Comparison of ENCODE assay signal across 2 cellular contexts in the genomic region with DNA sequence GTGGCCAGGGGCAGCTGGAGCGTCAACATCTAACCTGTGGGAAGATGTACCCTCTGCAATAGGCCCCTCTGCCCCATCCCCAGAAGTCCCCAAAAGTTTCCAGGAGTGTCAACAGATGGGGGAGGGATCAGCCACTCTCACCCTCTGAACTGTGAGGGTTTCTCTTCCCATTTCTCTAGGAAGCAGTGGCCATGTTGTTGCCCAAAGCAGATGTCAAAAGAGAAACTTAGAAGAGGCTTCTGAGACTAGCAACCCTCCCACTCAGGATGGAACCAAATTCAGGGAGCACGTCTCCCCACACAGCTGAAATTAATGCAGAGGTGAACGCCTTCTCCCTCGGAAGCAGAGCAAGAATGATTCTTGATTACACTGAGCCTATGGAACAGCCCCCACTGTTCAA.
TF ChIP-seq lines count a peak whose summit lies in the region.

No MANE protein-coding gene starts in this region.

TF ChIP-seq in GM12878, 131 proteins besides CTCF, POLR2A, EP300 and RAD21 (continues in another document):
- no peak for TF ChIP-seq ATF2 (IDR thresholded peaks at IDR 0.05; ENCODE audit: low read length)
- TF ChIP-seq, protein P1, sequence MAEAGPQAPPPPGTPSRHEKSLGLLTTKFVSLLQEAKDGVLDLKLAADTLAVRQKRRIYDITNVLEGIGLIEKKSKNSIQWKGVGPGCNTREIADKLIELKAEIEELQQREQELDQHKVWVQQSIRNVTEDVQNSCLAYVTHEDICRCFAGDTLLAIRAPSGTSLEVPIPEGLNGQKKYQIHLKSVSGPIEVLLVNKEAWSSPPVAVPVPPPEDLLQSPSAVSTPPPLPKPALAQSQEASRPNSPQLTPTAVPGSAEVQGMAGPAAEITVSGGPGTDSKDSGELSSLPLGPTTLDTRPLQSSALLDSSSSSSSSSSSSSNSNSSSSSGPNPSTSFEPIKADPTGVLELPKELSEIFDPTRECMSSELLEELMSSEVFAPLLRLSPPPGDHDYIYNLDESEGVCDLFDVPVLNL (IDR thresholded peaks at IDR 0.05; ENCODE audit: low read depth, low read length), result no peak
- TF ChIP-seq HDGF (IDR thresholded peaks at IDR 0.05), result no peak
- no peak for TF ChIP-seq PRDM15 (CRISPR knock-in tag; IDR thresholded peaks at IDR 0.05)
- TF ChIP-seq REST (IDR thresholded peaks at IDR 0.05; ENCODE audit: low read depth, low read length), result no peak
- peak; percentile 7; the same call in 1 of the 2 replicates for TF ChIP-seq RUNX3 (IDR thresholded peaks at IDR 0.05; ENCODE audit: low read length)
- TF ChIP-seq FOXM1 (IDR thresholded peaks at IDR 0.05; ENCODE audit: low read depth, low read length), result no peak
- no peak for TF ChIP-seq TAF1 (IDR thresholded peaks at IDR 0.05; ENCODE audit: borderline replicate concordance, low read depth, low read length)
- peak; percentile 53; the same call in 1 of the 2 replicates for TF ChIP-seq NR2F1 (conservative IDR thresholded peaks at IDR 0.05)
- no peak for TF ChIP-seq RELA (IDR thresholded peaks at IDR 0.05; ENCODE audit: borderline replicate concordance, partially characterized antibody)

TF ChIP-seq in HepG2, 621 proteins besides CTCF, POLR2A, EP300 and RAD21:
- TF ChIP-seq MTF1 (CRISPR knock-in tag; IDR thresholded peaks at IDR 0.05), result no peak
- TF ChIP-seq MXI1 (IDR thresholded peaks at IDR 0.05; ENCODE audit: borderline replicate concordance, low read depth, low read length), result no peak
- TF ChIP-seq PRPF4 (IDR thresholded peaks at IDR 0.05; ENCODE audit: low read depth, low read length, poor library complexity, severe bottlenecking), result no peak
- TF ChIP-seq, protein P2, sequence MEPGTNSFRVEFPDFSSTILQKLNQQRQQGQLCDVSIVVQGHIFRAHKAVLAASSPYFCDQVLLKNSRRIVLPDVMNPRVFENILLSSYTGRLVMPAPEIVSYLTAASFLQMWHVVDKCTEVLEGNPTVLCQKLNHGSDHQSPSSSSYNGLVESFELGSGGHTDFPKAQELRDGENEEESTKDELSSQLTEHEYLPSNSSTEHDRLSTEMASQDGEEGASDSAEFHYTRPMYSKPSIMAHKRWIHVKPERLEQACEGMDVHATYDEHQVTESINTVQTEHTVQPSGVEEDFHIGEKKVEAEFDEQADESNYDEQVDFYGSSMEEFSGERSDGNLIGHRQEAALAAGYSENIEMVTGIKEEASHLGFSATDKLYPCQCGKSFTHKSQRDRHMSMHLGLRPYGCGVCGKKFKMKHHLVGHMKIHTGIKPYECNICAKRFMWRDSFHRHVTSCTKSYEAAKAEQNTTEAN (CRISPR knock-in tag; conservative IDR thresholded peaks at IDR 0.05), result no peak
- TF ChIP-seq ZNF770 (CRISPR knock-in tag; IDR thresholded peaks at IDR 0.05), result no peak
- TF ChIP-seq ZNF33A (CRISPR knock-in tag; IDR thresholded peaks at IDR 0.05; ENCODE audit: borderline replicate concordance), result no peak
- no peak for TF ChIP-seq ZNF687 (CRISPR knock-in tag; IDR thresholded peaks at IDR 0.05)
- no peak for TF ChIP-seq SRF (IDR thresholded peaks at IDR 0.05; ENCODE audit: low read depth, low read length)
- no peak for TF ChIP-seq ZNF780A (CRISPR knock-in tag; IDR thresholded peaks at IDR 0.05)
- no peak for TF ChIP-seq PCBP2 (optimal IDR thresholded peaks at IDR 0.05; ENCODE audit: low read depth, low read length, poor library complexity, severe bottlenecking)
